Comparison of ENCODE assay signal across 27 cellular contexts in genomic region chr1:206774096-206774495, GRCh38. TPM values are rescaled to one million over a fixed set of nuclear protein-coding genes. Genes with fewer than 3 reads are reported as not detected.
A peak's percentile ranks its signal among the peaks of the same experiment; 100 is the strongest.
DNase-seq lines count a peak whose midpoint lies in the region; ATAC-seq and TF ChIP-seq lines count a peak whose summit lies in the region.
"Had no signal": no experiment of that assay in that cellular context is flagged by ENCODE, and none has a peak within 500 bp of the region (broad histone marks: within the 10 kb centered on the region; RNA-seq: fewer than 3 reads in every experiment).

No MANE protein-coding gene starts in this region.

- CTCF ChIA-PET in IMR-90 (lab: Yijun Ruan, JAX): no interaction called here

- ATAC-seq in DND-41 (ENCODE audit: insufficient read depth, low read depth) (no peak), IMR-90 (ENCODE audit: low read depth) (no peak), naive B cell (ENCODE audit: low read depth in 2 of 2) (peak; percentile 43 to 53), GM19324 (IDR thresholded peaks at IDR 0.05; ENCODE audit: low FRiP score, unreplicated experiment) (no peak), gastroesophageal sphincter (no peak)
- ATAC-seq: left ventricle myocardium superior; Right ventricle myocardium inferior; stimulated activated naive CD8-positive, alpha-beta T cell treated with anti-CD3 and anti-CD28 coated beads, Interleukin-15, amount 100 ng/mL, for 72 hours; T-helper 17 cell had no signal

- H2AK9ac ChIP-seq in IMR-90 (replicated peaks; ENCODE audit: low read depth, low read length, poor library complexity): no peak overlapping the region

- H2AFZ ChIP-seq in DND-41 (ENCODE audit: low read depth, low read length): no peak overlapping the region
- peak overlapping the region; percentile 48 for H2AFZ ChIP-seq in IMR-90 (replicated peaks; ENCODE audit: low read length, poor library complexity)
- H2AFZ ChIP-seq in OCI-LY3 (ENCODE audit: low read depth, low read length): no peak overlapping the region
- H2AFZ ChIP-seq: neural progenitor cell had no signal

- H3K9me1 ChIP-seq in IMR-90 (ENCODE audit: insufficient read depth, low read length): no peaks in the 10 kb centered on the region

- H2AK5ac ChIP-seq in IMR-90 (ENCODE audit: low read depth, low read length): 0 out of 2 replicates have a peak overlapping the region, but pooled peaks have one; percentile 29

- no peak for TF ChIP-seq POLR2A in IMR-90 (IDR thresholded peaks at IDR 0.05; ENCODE audit: low read depth, low read length)
- TF ChIP-seq POLR2A in gastroesophageal sphincter (IDR thresholded peaks at IDR 0.05): no peak

- H3K4me1 Mint-ChIP-seq in naive B cell: peaks cover 48 to 59% (median 49%) of the 10 kb centered on the region in 3 donors

- no TSS peak for BruUV-seq in IMR-90 (replicated peaks; lab: Mats Ljungman, UMichigan)

- H3K4me3 ChIP-seq in DND-41 (ENCODE audit: low read depth in 1 of 2, low read length in 2 of 2) (no peak overlapping the region), IMR-90 (ENCODE audit: insufficient read depth, low read depth, low read length) (no peak overlapping the region), OCI-LY3 (ENCODE audit: low read length) (peak overlapping the region; percentile 77), gastroesophageal sphincter (no peak overlapping the region)
- H3K4me3 ChIP-seq: cardiac muscle cell, heart right ventricle, neural progenitor cell, transverse colon had no signal

- no peak for DNase-seq in DND-41
- no peak for DNase-seq in IMR-90
- DNase-seq in naive B cell: no peak
- DNase-seq in DMS153 (lab: John Stamatoyannopoulos, UW): no peak
- DNase-seq in NCI-H524 (lab: John Stamatoyannopoulos, UW): no peak
- DNase-seq: activated CD4-positive, alpha-beta memory T cell treated with anti-CD3 and anti-CD28 coated beads for 36 hours; activated naive CD4-positive, alpha-beta T cell; amniotic stem cell; GOT3; heart right ventricle; KBM-7; left ventricle myocardium superior; NCI-H1105; NCI-H2081 treated with DMSO at 0.1 percent for 48 hours; NCI-H446 treated with DMSO at 0.1 percent for 48 hours; stimulated activated CD4-positive, alpha-beta T cell treated with anti-CD3 and anti-CD28 coated beads, Interleukin-4, amount 100 ng/mL, for 1 hour; stimulated activated naive CD8-positive, alpha-beta T cell treated with anti-CD3 and anti-CD28 coated beads, Interleukin-15, amount 100 ng/mL, for 72 hours; T-helper 17 cell; transverse colon had no signal

- H4K20me1 ChIP-seq in DND-41 (ENCODE audit: insufficient read depth, low read length): no peaks in the 10 kb centered on the region
- no peaks in the 10 kb centered on the region for H4K20me1 ChIP-seq in IMR-90 (ENCODE audit: insufficient read depth, low read length)
- no peaks in the 10 kb centered on the region for H4K20me1 ChIP-seq in OCI-LY3 (ENCODE audit: insufficient read depth, low read length)

- no peak overlapping the region for H3K27ac Mint-ChIP-seq in naive B cell
- H3K27ac Mint-ChIP-seq: activated CD4-positive, alpha-beta memory T cell treated with anti-CD3 and anti-CD28 coated beads for 36 hours; neural progenitor cell; stimulated activated naive CD8-positive, alpha-beta T cell treated with anti-CD3 and anti-CD28 coated beads, Interleukin-15, amount 100 ng/mL, for 72 hours; T-helper 17 cell had no signal

- no peak overlapping the region for H3K4ac ChIP-seq in IMR-90 (ENCODE audit: low read depth, low read length)

- H3K4me2 ChIP-seq in DND-41 (ENCODE audit: insufficient read depth, low read length) (no peak overlapping the region), IMR-90 (ENCODE audit: low read depth, low read length) (no peak overlapping the region), OCI-LY3 (ENCODE audit: low read length) (peak overlapping the region; percentile 94)
- H3K4me2 ChIP-seq: neural progenitor cell had no signal

- intact Hi-C loops in IMR-90 (cut with micrococcal nuclease): no loop called here

- no peak overlapping the region for H4K8ac ChIP-seq in IMR-90 (ENCODE audit: low read depth in 2 of 2, low read length in 2 of 2)

- peak overlapping the region in 1 of 8 donors; percentile 6 for H3K4me3 Mint-ChIP-seq in naive B cell
- H3K4me3 Mint-ChIP-seq: activated CD4-positive, alpha-beta memory T cell treated with anti-CD3 and anti-CD28 coated beads for 36 hours; neural progenitor cell; stimulated activated naive CD8-positive, alpha-beta T cell treated with anti-CD3 and anti-CD28 coated beads, Interleukin-15, amount 100 ng/mL, for 72 hours; T-helper 17 cell had no signal

- H3K18ac ChIP-seq in IMR-90 (ENCODE audit: low read depth, low read length): no peak overlapping the region

- no peak overlapping the region for H3K14ac ChIP-seq in IMR-90 (replicated peaks; ENCODE audit: low read depth, low read length)

- H3K36me3 ChIP-seq in DND-41 (ENCODE audit: insufficient read depth, low read length) (no peaks in the 10 kb centered on the region), IMR-90 (ENCODE audit: control insufficient read depth, insufficient read depth, low read length) (no peaks in the 10 kb centered on the region), OCI-LY3 (replicated peaks; ENCODE audit: low read depth, low read length) (peaks cover 6% of the 10 kb centered on the region), gastroesophageal sphincter (no peaks in the 10 kb centered on the region)
- H3K36me3 ChIP-seq: cardiac muscle cell, heart right ventricle, neural progenitor cell, transverse colon had no signal

- no peak overlapping the region for H4K91ac ChIP-seq in IMR-90 (ENCODE audit: insufficient read depth, low read depth, low read length)

- no peak overlapping the region for H2BK20ac ChIP-seq in IMR-90 (ENCODE audit: low read depth, low read length)

- H2BK5ac ChIP-seq in IMR-90 (ENCODE audit: low read depth, low read length, poor library complexity, severe bottlenecking): no peak overlapping the region

- TF ChIP-seq RAD21 in IMR-90 (IDR thresholded peaks at IDR 0.05; ENCODE audit: low read length): no peak

- H3K23ac ChIP-seq in IMR-90 (ENCODE audit: low read depth, low read length): no peak overlapping the region

- no peak for TF ChIP-seq EP300 in gastroesophageal sphincter (IDR thresholded peaks at IDR 0.05)

- no peak overlapping the region for H2BK120ac ChIP-seq in IMR-90 (ENCODE audit: low read depth, low read length)

- peak overlapping the region; percentile 45 for H3K27ac ChIP-seq in DND-41 (ENCODE audit: low read length)
- no peak overlapping the region for H3K27ac ChIP-seq in IMR-90 (ENCODE audit: insufficient read depth, low read length)
- H3K27ac ChIP-seq in OCI-LY3 (ENCODE audit: low read length): peak overlapping the region; percentile 53
- no peak overlapping the region for H3K27ac ChIP-seq in gastroesophageal sphincter
- H3K27ac ChIP-seq: cardiac muscle cell, neural progenitor cell, transverse colon had no signal

- H3K9me3 Mint-ChIP-seq in naive B cell: no peaks in the 10 kb centered on the region
- H3K9me3 Mint-ChIP-seq: activated CD4-positive, alpha-beta memory T cell treated with anti-CD3 and anti-CD28 coated beads for 36 hours; stimulated activated naive CD8-positive, alpha-beta T cell treated with anti-CD3 and anti-CD28 coated beads, Interleukin-15, amount 100 ng/mL, for 72 hours had no signal

- no peak overlapping the region for H4K5ac ChIP-seq in IMR-90 (ENCODE audit: low read depth, low read length)

- POLR2A ChIA-PET in IMR-90 (lab: Charles Lee; ENCODE audit: unreplicated experiment): no interaction called here

- peaks cover 0 to 30% (median 20%) of the 10 kb centered on the region in 3 donors for H3K27me3 Mint-ChIP-seq in naive B cell
- H3K27me3 Mint-ChIP-seq: T-helper 17 cell had no signal

- H3K27me3 ChIP-seq in DND-41 (ENCODE audit: insufficient read depth, low read length, poor library complexity) (no peaks in the 10 kb centered on the region), IMR-90 (ENCODE audit: control insufficient read depth, insufficient read depth, low read length) (peaks cover 23% of the 10 kb centered on the region), OCI-LY3 (ENCODE audit: low read depth, low read length) (peaks cover 34% of the 10 kb centered on the region), gastroesophageal sphincter (peaks cover 21% of the 10 kb centered on the region)
- H3K27me3 ChIP-seq: cardiac muscle cell, neural progenitor cell had no signal

- H3K9ac ChIP-seq in DND-41 (ENCODE audit: low read depth, low read length) (no peak overlapping the region), IMR-90 (ENCODE audit: low read depth, low read length) (no peak overlapping the region), OCI-LY3 (ENCODE audit: low read length) (peak overlapping the region; percentile 46; the same call in 1 of the 2 replicates)
- H3K9ac ChIP-seq: neural progenitor cell had no signal

- peaks cover 53% of the 10 kb centered on the region for H3K4me1 ChIP-seq in DND-41 (ENCODE audit: insufficient read depth, low read length)
- no peaks in the 10 kb centered on the region; the same call in 1 of the 2 replicates for H3K4me1 ChIP-seq in IMR-90 (ENCODE audit: control insufficient read depth, insufficient read depth, low read length)
- H3K4me1 ChIP-seq in OCI-LY3 (ENCODE audit: low read length): peaks cover 92% of the 10 kb centered on the region
- no peaks in the 10 kb centered on the region for H3K4me1 ChIP-seq in gastroesophageal sphincter

- no peak overlapping the region for H2BK15ac ChIP-seq in IMR-90 (ENCODE audit: low read depth, low read length)

- H3K79me2 ChIP-seq in DND-41 (ENCODE audit: insufficient read depth, low read length) (no peaks in the 10 kb centered on the region), OCI-LY3 (ENCODE audit: low read length) (peaks cover 14% of the 10 kb centered on the region; the same call in 1 of the 2 replicates)

- in situ Hi-C loops in IMR-90 (cut with MboI; ENCODE audit: low sequenced_read_pairs): no loop called here

- no peaks in the 10 kb centered on the region for H3K36me3 Mint-ChIP-seq in naive B cell
- H3K36me3 Mint-ChIP-seq: activated CD4-positive, alpha-beta memory T cell treated with anti-CD3 and anti-CD28 coated beads for 36 hours; neural progenitor cell had no signal

- H3K56ac ChIP-seq in IMR-90 (ENCODE audit: extremely low read depth, insufficient read depth, low read length): no peak overlapping the region

- dilution Hi-C loops in IMR-90 (cut with HindIII; ENCODE audit: low sequenced_read_pairs, unreplicated experiment): no loop called here

- TF ChIP-seq CTCF in DND-41 (IDR thresholded peaks at IDR 0.05; ENCODE audit: borderline replicate concordance, extremely low read depth, low read length, poor library complexity, severe bottlenecking) (no peak), IMR-90 (conservative IDR thresholded peaks at IDR 0.05; ENCODE audit: low read depth, low read length) (no peak), OCI-LY3 (IDR thresholded peaks at IDR 0.05; ENCODE audit: low read depth, low read length) (no peak), gastroesophageal sphincter (IDR thresholded peaks at IDR 0.05) (no peak)

- H3K9me3 ChIP-seq in DND-41 (ENCODE audit: insufficient read depth, low read length, severe bottlenecking) (no peaks in the 10 kb centered on the region), IMR-90 (ENCODE audit: control insufficient read depth, insufficient read depth, low read length) (no peaks in the 10 kb centered on the region), OCI-LY3 (ENCODE audit: insufficient read depth, low read length) (no peaks in the 10 kb centered on the region), gastroesophageal sphincter (no peaks in the 10 kb centered on the region)
- H3K9me3 ChIP-seq: heart right ventricle, transverse colon had no signal

- H3K79me1 ChIP-seq in IMR-90 (ENCODE audit: low read depth in 1 of 2, low read length in 2 of 2): no peaks in the 10 kb centered on the region

- WGBS in IMR-90 (ENCODE audit: extremely low coverage in 2 of 2, insufficient read length in 1 of 2), 2 experiments: 67% methylated on average over 1 of the region's 3 CpGs; no CpG with 5 or more reads in 1 of the 2 experiments
- 50% methylated on average over 1 of the region's 3 CpGs; no CpG with 5 or more reads in 1 of the 2 donors for WGBS in gastroesophageal sphincter (ENCODE audit: low coverage in 1 of 2), 2 donors

RNA-seq across cellular contexts. Expression of gene IL10, which starts 1.8 kb away (rescaled TPM):
- total RNA-seq in IMR-90 (2012; rRNA removed): not detected in 2 replicates
- not detected in 2 replicates for polyA plus RNA-seq in IMR-90 (2012; rRNA removed)
- not detected in 2 replicates for polyA plus RNA-seq in IMR-90 (2012; cell fraction: cytosol; rRNA removed)
- not detected in 2 replicates for polyA plus RNA-seq in IMR-90 (2012; cell fraction: nucleus; rRNA removed; ENCODE audit: low replicate concordance)
- polyA plus RNA-seq in naive B cell (ENCODE audit: low read depth in 6 of 6): under 1 TPM in 2 of 6 donors, not detected in 4; 0.17 to 0.31 TPM
- 1 to 10 TPM in 3 of 4 donors, under 1 TPM in 1; 0.45 to 9.3 (median 2.3) TPM for total RNA-seq in gastroesophageal sphincter
- total RNA-seq: cardiac muscle cell, Daoy had no signal
- polyA plus RNA-seq: cardiac muscle cell had no signal

RNA-seq across cellular contexts. Expression of gene IL19, which starts 3.5 kb away (rescaled TPM):
- total RNA-seq in IMR-90 (2012; rRNA removed) (not detected in 2 replicates), gastroesophageal sphincter (under 1 TPM in 1 of 4 donors, not detected in 3; 0.27 TPM)
- polyA plus RNA-seq in IMR-90 (2012; rRNA removed) (not detected in 2 replicates), naive B cell (ENCODE audit: low read depth in 6 of 6) (not detected)
- not detected in 2 replicates for polyA plus RNA-seq in IMR-90 (2012; cell fraction: cytosol; rRNA removed)
- not detected in 2 replicates for polyA plus RNA-seq in IMR-90 (2012; cell fraction: nucleus; rRNA removed; ENCODE audit: low replicate concordance)
- total RNA-seq: cardiac muscle cell, Daoy, heart right ventricle, left ventricle myocardium superior, mucosa of gallbladder, Right ventricle myocardium inferior, T-helper 17 cell, transverse colon had no signal
- polyA plus RNA-seq: cardiac muscle cell, heart right ventricle had no signal

Comparison
In these comparisons a context has a peak if more than half of its experiments do, and no peak if none do; other contexts are left out.
1. ATAC-seq: peak in naive B cell (2 of 2); none in DND-41 (single experiment), IMR-90 (single experiment), GM19324 (single experiment) and gastroesophageal sphincter (single experiment).
2. H3K27ac ChIP-seq: peak in DND-41 (single experiment) and OCI-LY3 (single experiment); none in IMR-90 (single experiment) and gastroesophageal sphincter (0 of 4).